In the genomic region with DNA sequence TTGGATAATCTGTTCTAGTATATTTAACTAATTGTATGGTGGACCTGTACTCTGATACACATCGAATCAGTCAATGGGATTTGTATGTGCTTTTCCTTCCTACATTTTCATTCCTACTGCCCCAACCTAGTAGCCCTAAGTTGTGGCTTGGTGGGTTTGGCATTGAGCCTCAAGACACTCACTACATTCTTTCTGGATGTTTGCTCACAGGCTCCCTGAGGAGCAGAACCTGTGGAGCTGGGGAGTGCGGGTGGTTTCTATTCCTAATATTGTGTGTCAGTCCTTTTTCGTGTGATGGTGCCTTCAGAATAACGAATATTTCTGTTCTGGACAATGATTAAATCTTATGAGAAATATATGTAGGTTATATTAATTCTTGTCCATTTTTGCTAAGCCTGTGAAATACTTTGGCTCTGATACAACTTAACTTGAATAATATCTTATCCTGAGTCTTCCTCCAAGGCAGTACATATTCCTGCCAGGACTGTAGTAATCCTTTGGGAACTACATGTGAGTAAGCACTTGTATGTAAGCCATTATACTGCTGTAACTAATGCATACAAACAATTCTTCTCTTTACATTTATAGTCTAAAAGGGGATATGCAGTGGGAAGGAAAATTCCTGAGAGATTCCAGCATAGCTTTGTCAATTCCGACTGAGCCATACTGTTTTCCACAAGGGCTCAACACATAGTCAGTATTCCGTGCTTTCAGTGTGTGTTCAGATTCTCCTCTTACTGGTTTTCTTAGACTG, we compare ENCODE assay signal across 15 cellular contexts.
DNase-seq lines count a peak whose midpoint lies in the region; ATAC-seq and TF ChIP-seq lines count a peak whose summit lies in the region.
"Had no signal": no experiment of that assay in that cellular context is flagged by ENCODE, and none has a peak within 500 bp of the region (broad histone marks: within the 10 kb centered on the region; RNA-seq: fewer than 3 reads in every experiment).

No MANE protein-coding gene starts in this region.

- H3K27me3 Mint-ChIP-seq in endodermal cell (ENCODE audit: insufficient read depth) (no peaks in the 10 kb centered on the region), CD14-positive monocyte (ENCODE audit: low read depth in 3 of 3) (no peaks in the 10 kb centered on the region)

- peaks cover 39% of the 10 kb centered on the region for H3K9me3 ChIP-seq in endodermal cell (ENCODE audit: control insufficient read depth, low read length)
- H3K9me3 ChIP-seq: pancreas had no signal

- no peak for TF ChIP-seq CTCF in endodermal cell (conservative IDR thresholded peaks at IDR 0.05)
- TF ChIP-seq CTCF in CD14-positive monocyte (IDR thresholded peaks at IDR 0.05), result no peak

- H3K27ac ChIP-seq in endodermal cell (ENCODE audit: low read depth, low read length), result no peak overlapping the region
- H3K27ac ChIP-seq: pancreas had no signal

- H3K27ac Mint-ChIP-seq in endodermal cell (peak overlapping the region; percentile 74), CD14-positive monocyte (no peak overlapping the region)

- H3K4me1 ChIP-seq in endodermal cell (ENCODE audit: control insufficient read depth, insufficient read depth, low read length), result no peaks in the 10 kb centered on the region
- H3K4me1 ChIP-seq: pancreas had no signal

- no peak for ATAC-seq in GM18858 (IDR thresholded peaks at IDR 0.05; ENCODE audit: unreplicated experiment)
- ATAC-seq: activated CD4-positive, CD25-positive, alpha-beta regulatory T cell treated with anti-CD3 and anti-CD28 coated beads, Interleukin-2, amount 50 U/mL, for 24 hours had no signal

- peaks cover 10% of the 10 kb centered on the region for H3K4me1 Mint-ChIP-seq in endodermal cell
- H3K4me1 Mint-ChIP-seq in CD14-positive monocyte, result peaks cover 3% of the 10 kb centered on the region

- H3K9me3 Mint-ChIP-seq in endodermal cell, result peaks cover 26% of the 10 kb centered on the region
- H3K9me3 Mint-ChIP-seq in CD14-positive monocyte, result peaks cover 0 to 5% (median 2%) of the 10 kb centered on the region in 7 donors

- DNase-seq in ELR (ENCODE audit: low read depth) (peak; percentile 45), NCI-H460 (ENCODE audit: extremely low read depth, low read depth) (peak; percentile 76), endodermal cell (no peak), pons (ENCODE audit: low spot score) (peak; percentile 33), medulla oblongata (ENCODE audit: extremely low spot score) (no peak), CD14-positive monocyte (ENCODE audit: low spot score) (no peak), NCI-H526 (lab: John Stamatoyannopoulos, UW) (no peak)
- DNase-seq: activated effector memory CD4-positive, alpha-beta T cell treated with anti-CD3 and anti-CD28 coated beads, Interleukin-2, amount 50 U/mL, for 16 hours; DND-41; effector CD8-positive, alpha-beta T cell; NCI-H1105 treated with DMSO at 0.1 percent for 48 hours; OCI-M1; pancreas had no signal

- no peak overlapping the region for H3K4me3 ChIP-seq in endodermal cell (ENCODE audit: low read length)
- H3K4me3 ChIP-seq: pancreas had no signal

- WGBS in endodermal cell (ENCODE audit: insufficient coverage in 1 of 2, insufficient read length in 1 of 2), 2 experiments, result 97 to 100% methylated on average over 4 to 6 of the region's 6 CpGs

- H3K36me3 ChIP-seq in endodermal cell (ENCODE audit: control insufficient read depth, insufficient read depth, low read length), result peaks cover 29% of the 10 kb centered on the region

- H3K9ac ChIP-seq in endodermal cell (ENCODE audit: extremely low read depth, low read length, poor library complexity, severe bottlenecking), result no peak overlapping the region

- H3K36me3 Mint-ChIP-seq in endodermal cell (ENCODE audit: low read depth) (peaks cover 44% of the 10 kb centered on the region), CD14-positive monocyte (peaks cover 13 to 14% of the 10 kb centered on the region in 2 donors)

- H3K27me3 ChIP-seq in endodermal cell (ENCODE audit: control insufficient read depth, insufficient read depth, low read length, poor library complexity, severe bottlenecking), result no peaks in the 10 kb centered on the region
- H3K27me3 ChIP-seq: pancreas had no signal

- H3K4me3 Mint-ChIP-seq in endodermal cell (no peak overlapping the region), CD14-positive monocyte (no peak overlapping the region)

- intact Hi-C loops in CD14-positive monocyte (cut with micrococcal nuclease), result no loop called here

Comparison
In these comparisons a context has a peak if more than half of its experiments do, and no peak if none do; other contexts are left out.
1. DNase-seq: peak in ELR (single experiment), NCI-H460 (single experiment) and pons (single experiment); none in endodermal cell (single experiment), medulla oblongata (single experiment), CD14-positive monocyte (single experiment) and NCI-H526 (0 of 2).